In the genomic region with DNA sequence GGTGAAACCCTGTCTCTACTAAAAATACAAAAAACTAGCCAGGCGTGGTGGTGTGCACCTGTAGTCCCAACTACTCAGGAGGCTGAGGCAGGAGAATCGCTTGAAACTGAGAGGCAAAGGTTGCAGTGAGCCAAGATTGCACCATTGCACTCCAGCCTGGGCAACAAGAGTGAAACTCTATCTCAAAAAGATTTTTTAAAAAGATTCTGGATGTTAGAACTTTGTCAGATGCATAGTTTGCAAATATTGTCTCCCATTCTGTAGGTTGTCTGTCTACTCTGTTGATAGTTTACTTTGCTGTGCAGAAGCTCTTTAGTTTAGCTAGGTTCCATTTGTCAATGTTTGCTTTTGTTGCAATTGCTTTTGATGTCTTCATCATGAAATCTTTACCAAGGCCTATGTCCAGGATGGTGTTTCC, we compare ENCODE assay signal across 1 cellular context.
TF ChIP-seq lines count a peak whose summit lies in the region.

No MANE protein-coding gene starts in this region.

TF ChIP-seq in HepG2, 621 proteins besides CTCF, POLR2A, EP300 and RAD21 (continued from another document and continues in another):
- TF ChIP-seq, protein P1, sequence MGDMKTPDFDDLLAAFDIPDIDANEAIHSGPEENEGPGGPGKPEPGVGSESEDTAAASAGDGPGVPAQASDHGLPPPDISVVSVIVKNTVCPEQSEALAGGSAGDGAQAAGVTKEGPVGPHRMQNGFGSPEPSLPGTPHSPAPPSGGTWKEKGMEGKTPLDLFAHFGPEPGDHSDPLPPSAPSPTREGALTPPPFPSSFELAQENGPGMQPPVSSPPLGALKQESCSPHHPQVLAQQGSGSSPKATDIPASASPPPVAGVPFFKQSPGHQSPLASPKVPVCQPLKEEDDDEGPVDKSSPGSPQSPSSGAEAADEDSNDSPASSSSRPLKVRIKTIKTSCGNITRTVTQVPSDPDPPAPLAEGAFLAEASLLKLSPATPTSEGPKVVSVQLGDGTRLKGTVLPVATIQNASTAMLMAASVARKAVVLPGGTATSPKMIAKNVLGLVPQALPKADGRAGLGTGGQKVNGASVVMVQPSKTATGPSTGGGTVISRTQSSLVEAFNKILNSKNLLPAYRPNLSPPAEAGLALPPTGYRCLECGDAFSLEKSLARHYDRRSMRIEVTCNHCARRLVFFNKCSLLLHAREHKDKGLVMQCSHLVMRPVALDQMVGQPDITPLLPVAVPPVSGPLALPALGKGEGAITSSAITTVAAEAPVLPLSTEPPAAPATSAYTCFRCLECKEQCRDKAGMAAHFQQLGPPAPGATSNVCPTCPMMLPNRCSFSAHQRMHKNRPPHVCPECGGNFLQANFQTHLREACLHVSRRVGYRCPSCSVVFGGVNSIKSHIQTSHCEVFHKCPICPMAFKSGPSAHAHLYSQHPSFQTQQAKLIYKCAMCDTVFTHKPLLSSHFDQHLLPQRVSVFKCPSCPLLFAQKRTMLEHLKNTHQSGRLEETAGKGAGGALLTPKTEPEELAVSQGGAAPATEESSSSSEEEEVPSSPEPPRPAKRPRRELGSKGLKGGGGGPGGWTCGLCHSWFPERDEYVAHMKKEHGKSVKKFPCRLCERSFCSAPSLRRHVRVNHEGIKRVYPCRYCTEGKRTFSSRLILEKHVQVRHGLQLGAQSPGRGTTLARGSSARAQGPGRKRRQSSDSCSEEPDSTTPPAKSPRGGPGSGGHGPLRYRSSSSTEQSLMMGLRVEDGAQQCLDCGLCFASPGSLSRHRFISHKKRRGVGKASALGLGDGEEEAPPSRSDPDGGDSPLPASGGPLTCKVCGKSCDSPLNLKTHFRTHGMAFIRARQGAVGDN (CRISPR knock-in tag; IDR thresholded peaks at IDR 0.05) = peak; percentile 16; the same call in 1 of the 2 replicates
- TF ChIP-seq RFX3 (CRISPR knock-in tag; IDR thresholded peaks at IDR 0.05) = 0 out of 2 replicates have a peak, but pooled peaks have one; percentile 8
- TF ChIP-seq SMAD3 (CRISPR knock-in tag; IDR thresholded peaks at IDR 0.05) = peak; percentile 80; the same call in 1 of the 2 replicates
- 0 out of 2 replicates have a peak, but pooled peaks have one; percentile 41 for TF ChIP-seq ZNF317 (CRISPR knock-in tag; IDR thresholded peaks at IDR 0.05)
- TF ChIP-seq FOSL2 (CRISPR knock-in tag; IDR thresholded peaks at IDR 0.05) = peak; percentile 54
- TF ChIP-seq, protein P2, sequence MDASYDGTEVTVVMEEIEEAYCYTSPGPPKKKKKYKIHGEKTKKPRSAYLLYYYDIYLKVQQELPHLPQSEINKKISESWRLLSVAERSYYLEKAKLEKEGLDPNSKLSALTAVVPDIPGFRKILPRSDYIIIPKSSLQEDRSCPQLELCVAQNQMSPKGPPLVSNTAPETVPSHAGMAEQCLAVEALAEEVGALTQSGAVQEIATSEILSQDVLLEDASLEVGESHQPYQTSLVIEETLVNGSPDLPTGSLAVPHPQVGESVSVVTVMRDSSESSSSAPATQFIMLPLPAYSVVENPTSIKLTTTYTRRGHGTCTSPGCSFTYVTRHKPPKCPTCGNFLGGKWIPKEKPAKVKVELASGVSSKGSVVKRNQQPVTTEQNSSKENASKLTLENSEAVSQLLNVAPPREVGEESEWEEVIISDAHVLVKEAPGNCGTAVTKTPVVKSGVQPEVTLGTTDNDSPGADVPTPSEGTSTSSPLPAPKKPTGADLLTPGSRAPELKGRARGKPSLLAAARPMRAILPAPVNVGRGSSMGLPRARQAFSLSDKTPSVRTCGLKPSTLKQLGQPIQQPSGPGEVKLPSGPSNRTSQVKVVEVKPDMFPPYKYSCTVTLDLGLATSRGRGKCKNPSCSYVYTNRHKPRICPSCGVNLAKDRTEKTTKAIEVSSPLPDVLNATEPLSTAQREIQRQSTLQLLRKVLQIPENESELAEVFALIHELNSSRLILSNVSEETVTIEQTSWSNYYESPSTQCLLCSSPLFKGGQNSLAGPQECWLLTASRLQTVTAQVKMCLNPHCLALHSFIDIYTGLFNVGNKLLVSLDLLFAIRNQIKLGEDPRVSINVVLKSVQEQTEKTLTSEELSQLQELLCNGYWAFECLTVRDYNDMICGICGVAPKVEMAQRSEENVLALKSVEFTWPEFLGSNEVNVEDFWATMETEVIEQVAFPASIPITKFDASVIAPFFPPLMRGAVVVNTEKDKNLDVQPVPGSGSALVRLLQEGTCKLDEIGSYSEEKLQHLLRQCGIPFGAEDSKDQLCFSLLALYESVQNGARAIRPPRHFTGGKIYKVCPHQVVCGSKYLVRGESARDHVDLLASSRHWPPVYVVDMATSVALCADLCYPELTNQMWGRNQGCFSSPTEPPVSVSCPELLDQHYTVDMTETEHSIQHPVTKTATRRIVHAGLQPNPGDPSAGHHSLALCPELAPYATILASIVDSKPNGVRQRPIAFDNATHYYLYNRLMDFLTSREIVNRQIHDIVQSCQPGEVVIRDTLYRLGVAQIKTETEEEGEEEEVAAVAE (CRISPR knock-in tag; IDR thresholded peaks at IDR 0.05; ENCODE audit: borderline replicate concordance) = peak; percentile 72; the same call in 1 of the 2 replicates
- TF ChIP-seq, protein P3, sequence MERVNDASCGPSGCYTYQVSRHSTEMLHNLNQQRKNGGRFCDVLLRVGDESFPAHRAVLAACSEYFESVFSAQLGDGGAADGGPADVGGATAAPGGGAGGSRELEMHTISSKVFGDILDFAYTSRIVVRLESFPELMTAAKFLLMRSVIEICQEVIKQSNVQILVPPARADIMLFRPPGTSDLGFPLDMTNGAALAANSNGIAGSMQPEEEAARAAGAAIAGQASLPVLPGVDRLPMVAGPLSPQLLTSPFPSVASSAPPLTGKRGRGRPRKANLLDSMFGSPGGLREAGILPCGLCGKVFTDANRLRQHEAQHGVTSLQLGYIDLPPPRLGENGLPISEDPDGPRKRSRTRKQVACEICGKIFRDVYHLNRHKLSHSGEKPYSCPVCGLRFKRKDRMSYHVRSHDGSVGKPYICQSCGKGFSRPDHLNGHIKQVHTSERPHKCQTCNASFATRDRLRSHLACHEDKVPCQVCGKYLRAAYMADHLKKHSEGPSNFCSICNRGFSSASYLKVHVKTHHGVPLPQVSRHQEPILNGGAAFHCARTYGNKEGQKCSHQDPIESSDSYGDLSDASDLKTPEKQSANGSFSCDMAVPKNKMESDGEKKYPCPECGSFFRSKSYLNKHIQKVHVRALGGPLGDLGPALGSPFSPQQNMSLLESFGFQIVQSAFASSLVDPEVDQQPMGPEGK (CRISPR knock-in tag; IDR thresholded peaks at IDR 0.05) = 0 out of 2 replicates have a peak, but pooled peaks have one; percentile 15
- TF ChIP-seq ARNTL (CRISPR knock-in tag; IDR thresholded peaks at IDR 0.05) = 0 out of 2 replicates have a peak, but pooled peaks have one; percentile 28
- peak; percentile 52; the same call in 1 of the 2 replicates for TF ChIP-seq HDAC1 (CRISPR knock-in tag; IDR thresholded peaks at IDR 0.05)
- TF ChIP-seq, protein P4, sequence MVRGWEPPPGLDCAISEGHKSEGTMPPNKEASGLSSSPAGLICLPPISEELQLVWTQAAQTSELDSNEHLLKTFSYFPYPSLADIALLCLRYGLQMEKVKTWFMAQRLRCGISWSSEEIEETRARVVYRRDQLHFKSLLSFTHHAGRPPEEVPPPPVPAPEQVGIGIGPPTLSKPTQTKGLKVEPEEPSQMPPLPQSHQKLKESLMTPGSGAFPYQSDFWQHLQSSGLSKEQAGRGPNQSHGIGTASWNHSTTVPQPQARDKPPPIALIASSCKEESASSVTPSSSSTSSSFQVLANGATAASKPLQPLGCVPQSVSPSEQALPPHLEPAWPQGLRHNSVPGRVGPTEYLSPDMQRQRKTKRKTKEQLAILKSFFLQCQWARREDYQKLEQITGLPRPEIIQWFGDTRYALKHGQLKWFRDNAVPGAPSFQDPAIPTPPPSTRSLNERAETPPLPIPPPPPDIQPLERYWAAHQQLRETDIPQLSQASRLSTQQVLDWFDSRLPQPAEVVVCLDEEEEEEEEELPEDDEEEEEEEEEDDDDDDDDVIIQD (CRISPR knock-in tag; IDR thresholded peaks at IDR 0.05; ENCODE audit: low read depth) = peak; percentile 92
- peak; percentile 74 for TF ChIP-seq THAP11 (CRISPR knock-in tag; IDR thresholded peaks at IDR 0.05)
- peak; percentile 85 for TF ChIP-seq GFI1 (CRISPR knock-in tag; IDR thresholded peaks at IDR 0.05; ENCODE audit: borderline replicate concordance)
- peak; percentile 75; the same call in 1 of the 2 replicates for TF ChIP-seq ZNF3 (CRISPR knock-in tag; IDR thresholded peaks at IDR 0.05)
- peak; percentile 45; the same call in 1 of the 2 replicates for TF ChIP-seq ONECUT2 (CRISPR knock-in tag; IDR thresholded peaks at IDR 0.05)
- peak; percentile 18; the same call in 1 of the 2 replicates for TF ChIP-seq ZNF747 (CRISPR knock-in tag; IDR thresholded peaks at IDR 0.05; ENCODE audit: borderline replicate concordance)
- 0 out of 2 replicates have a peak, but pooled peaks have one; percentile 20 for TF ChIP-seq ZNF543 (CRISPR knock-in tag; IDR thresholded peaks at IDR 0.05)
- TF ChIP-seq, protein P5, sequence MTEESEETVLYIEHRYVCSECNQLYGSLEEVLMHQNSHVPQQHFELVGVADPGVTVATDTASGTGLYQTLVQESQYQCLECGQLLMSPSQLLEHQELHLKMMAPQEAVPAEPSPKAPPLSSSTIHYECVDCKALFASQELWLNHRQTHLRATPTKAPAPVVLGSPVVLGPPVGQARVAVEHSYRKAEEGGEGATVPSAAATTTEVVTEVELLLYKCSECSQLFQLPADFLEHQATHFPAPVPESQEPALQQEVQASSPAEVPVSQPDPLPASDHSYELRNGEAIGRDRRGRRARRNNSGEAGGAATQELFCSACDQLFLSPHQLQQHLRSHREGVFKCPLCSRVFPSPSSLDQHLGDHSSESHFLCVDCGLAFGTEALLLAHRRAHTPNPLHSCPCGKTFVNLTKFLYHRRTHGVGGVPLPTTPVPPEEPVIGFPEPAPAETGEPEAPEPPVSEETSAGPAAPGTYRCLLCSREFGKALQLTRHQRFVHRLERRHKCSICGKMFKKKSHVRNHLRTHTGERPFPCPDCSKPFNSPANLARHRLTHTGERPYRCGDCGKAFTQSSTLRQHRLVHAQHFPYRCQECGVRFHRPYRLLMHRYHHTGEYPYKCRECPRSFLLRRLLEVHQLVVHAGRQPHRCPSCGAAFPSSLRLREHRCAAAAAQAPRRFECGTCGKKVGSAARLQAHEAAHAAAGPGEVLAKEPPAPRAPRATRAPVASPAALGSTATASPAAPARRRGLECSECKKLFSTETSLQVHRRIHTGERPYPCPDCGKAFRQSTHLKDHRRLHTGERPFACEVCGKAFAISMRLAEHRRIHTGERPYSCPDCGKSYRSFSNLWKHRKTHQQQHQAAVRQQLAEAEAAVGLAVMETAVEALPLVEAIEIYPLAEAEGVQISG (CRISPR knock-in tag; IDR thresholded peaks at IDR 0.05) = peak; percentile 69
- TF ChIP-seq, protein P6, sequence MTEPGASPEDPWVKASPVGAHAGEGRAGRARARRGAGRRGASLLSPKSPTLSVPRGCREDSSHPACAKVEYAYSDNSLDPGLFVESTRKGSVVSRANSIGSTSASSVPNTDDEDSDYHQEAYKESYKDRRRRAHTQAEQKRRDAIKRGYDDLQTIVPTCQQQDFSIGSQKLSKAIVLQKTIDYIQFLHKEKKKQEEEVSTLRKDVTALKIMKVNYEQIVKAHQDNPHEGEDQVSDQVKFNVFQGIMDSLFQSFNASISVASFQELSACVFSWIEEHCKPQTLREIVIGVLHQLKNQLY (CRISPR knock-in tag; IDR thresholded peaks at IDR 0.05) = peak; percentile 78
- TF ChIP-seq, protein P7, sequence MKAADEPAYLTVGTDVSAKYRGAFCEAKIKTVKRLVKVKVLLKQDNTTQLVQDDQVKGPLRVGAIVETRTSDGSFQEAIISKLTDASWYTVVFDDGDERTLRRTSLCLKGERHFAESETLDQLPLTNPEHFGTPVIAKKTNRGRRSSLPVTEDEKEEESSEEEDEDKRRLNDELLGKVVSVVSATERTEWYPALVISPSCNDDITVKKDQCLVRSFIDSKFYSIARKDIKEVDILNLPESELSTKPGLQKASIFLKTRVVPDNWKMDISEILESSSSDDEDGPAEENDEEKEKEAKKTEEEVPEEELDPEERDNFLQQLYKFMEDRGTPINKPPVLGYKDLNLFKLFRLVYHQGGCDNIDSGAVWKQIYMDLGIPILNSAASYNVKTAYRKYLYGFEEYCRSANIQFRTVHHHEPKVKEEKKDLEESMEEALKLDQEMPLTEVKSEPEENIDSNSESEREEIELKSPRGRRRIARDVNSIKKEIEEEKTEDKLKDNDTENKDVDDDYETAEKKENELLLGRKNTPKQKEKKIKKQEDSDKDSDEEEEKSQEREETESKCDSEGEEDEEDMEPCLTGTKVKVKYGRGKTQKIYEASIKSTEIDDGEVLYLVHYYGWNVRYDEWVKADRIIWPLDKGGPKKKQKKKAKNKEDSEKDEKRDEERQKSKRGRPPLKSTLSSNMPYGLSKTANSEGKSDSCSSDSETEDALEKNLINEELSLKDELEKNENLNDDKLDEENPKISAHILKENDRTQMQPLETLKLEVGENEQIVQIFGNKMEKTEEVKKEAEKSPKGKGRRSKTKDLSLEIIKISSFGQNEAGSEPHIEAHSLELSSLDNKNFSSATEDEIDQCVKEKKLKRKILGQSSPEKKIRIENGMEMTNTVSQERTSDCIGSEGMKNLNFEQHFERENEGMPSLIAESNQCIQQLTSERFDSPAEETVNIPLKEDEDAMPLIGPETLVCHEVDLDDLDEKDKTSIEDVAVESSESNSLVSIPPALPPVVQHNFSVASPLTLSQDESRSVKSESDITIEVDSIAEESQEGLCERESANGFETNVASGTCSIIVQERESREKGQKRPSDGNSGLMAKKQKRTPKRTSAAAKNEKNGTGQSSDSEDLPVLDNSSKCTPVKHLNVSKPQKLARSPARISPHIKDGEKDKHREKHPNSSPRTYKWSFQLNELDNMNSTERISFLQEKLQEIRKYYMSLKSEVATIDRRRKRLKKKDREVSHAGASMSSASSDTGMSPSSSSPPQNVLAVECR (CRISPR knock-in tag; IDR thresholded peaks at IDR 0.05; ENCODE audit: borderline replicate concordance) = peak; percentile 29; the same call in 1 of the 2 replicates
- TF ChIP-seq, protein P8, sequence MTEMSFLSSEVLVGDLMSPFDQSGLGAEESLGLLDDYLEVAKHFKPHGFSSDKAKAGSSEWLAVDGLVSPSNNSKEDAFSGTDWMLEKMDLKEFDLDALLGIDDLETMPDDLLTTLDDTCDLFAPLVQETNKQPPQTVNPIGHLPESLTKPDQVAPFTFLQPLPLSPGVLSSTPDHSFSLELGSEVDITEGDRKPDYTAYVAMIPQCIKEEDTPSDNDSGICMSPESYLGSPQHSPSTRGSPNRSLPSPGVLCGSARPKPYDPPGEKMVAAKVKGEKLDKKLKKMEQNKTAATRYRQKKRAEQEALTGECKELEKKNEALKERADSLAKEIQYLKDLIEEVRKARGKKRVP (CRISPR knock-in tag; IDR thresholded peaks at IDR 0.05) = peak in 1 of 2 experiments; percentile 91; a peak in 1 of 4 replicates
- peak; percentile 73 for TF ChIP-seq NR2F6 (IDR thresholded peaks at IDR 0.05)
- TF ChIP-seq NR2F6 (CRISPR knock-in tag; IDR thresholded peaks at IDR 0.05) = peak; percentile 66
- 0 out of 4 replicates have a peak, but pooled peaks of 1 of the 2 experiments have one; percentile 11 for TF ChIP-seq MAFK (conservative IDR thresholded peaks at IDR 0.05 in 1 of 2, IDR thresholded peaks at IDR 0.05 in 1 of 2; ENCODE audit: low read length in 2 of 2)
- TF ChIP-seq MIXL1 (CRISPR knock-in tag; IDR thresholded peaks at IDR 0.05) = peak; percentile 93
- TF ChIP-seq, protein P9, sequence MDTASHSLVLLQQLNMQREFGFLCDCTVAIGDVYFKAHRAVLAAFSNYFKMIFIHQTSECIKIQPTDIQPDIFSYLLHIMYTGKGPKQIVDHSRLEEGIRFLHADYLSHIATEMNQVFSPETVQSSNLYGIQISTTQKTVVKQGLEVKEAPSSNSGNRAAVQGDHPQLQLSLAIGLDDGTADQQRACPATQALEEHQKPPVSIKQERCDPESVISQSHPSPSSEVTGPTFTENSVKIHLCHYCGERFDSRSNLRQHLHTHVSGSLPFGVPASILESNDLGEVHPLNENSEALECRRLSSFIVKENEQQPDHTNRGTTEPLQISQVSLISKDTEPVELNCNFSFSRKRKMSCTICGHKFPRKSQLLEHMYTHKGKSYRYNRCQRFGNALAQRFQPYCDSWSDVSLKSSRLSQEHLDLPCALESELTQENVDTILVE (CRISPR knock-in tag; IDR thresholded peaks at IDR 0.05) = 0 out of 2 replicates have a peak, but pooled peaks have one; percentile 57
